ENCODE assay signal across 25 cellular contexts in genomic region chr12:5437657-5438056, GRCh38. TPM values are rescaled to one million over a fixed set of nuclear protein-coding genes. Genes with fewer than 3 reads are reported as not detected.
"Had no signal": no experiment of that assay in that cellular context is flagged by ENCODE, and none has a peak within 500 bp of the region (broad histone marks: within the 10 kb centered on the region; RNA-seq: fewer than 3 reads in every experiment).

No MANE protein-coding gene starts in this region.

- H3K4me3 ChIP-seq: body of pancreas, cardiac muscle cell, pancreas, sigmoid colon, thyroid gland had no signal

- H3K4me3 Mint-ChIP-seq: activated B cell treated with CpG ODN at 0.5 μM for 24 hours; activated CD4-positive, alpha-beta memory T cell treated with anti-CD3 and anti-CD28 coated beads, Interleukin-2, amount 10 ng/mL, durations not matched to agents 7 days and 5 days; activated CD4-positive, alpha-beta T cell treated with anti-CD3 and anti-CD28 coated beads, Interleukin-2, amount 10 ng/mL, durations not matched to agents 24 days and 14 days; activated naive CD4-positive, alpha-beta T cell treated with anti-CD3 and anti-CD28 coated beads for 36 hours; activated T-cell treated with anti-CD3 and anti-CD28 coated beads, Interleukin-2, amount 50 U/mL, for 72 hours; dendritic cell treated with granulocyte-macrophage colony-stimulating factor and Interleukin-4, amounts not matched to agents 40 ng/mL and 50 ng/mL, for 4 days; memory B cell; nephron progenitor cell; T-helper 17 cell had no signal

- H3K27ac Mint-ChIP-seq: activated B cell treated with CpG ODN at 0.5 μM for 24 hours; activated CD4-positive, alpha-beta memory T cell treated with anti-CD3 and anti-CD28 coated beads, Interleukin-2, amount 10 ng/mL, durations not matched to agents 7 days and 5 days; activated CD4-positive, alpha-beta T cell treated with anti-CD3 and anti-CD28 coated beads, Interleukin-2, amount 10 ng/mL, durations not matched to agents 24 days and 14 days; activated naive CD4-positive, alpha-beta T cell treated with anti-CD3 and anti-CD28 coated beads for 36 hours; activated T-cell treated with anti-CD3 and anti-CD28 coated beads, Interleukin-2, amount 50 U/mL, for 72 hours; dendritic cell treated with granulocyte-macrophage colony-stimulating factor and Interleukin-4, amounts not matched to agents 40 ng/mL and 50 ng/mL, for 4 days; memory B cell; nephron progenitor cell; T-helper 17 cell had no signal

- H3K9me3 ChIP-seq: body of pancreas, pancreas, sigmoid colon, thyroid gland had no signal

- ATAC-seq: activated T-cell treated with anti-CD3 and anti-CD28 coated beads, Interleukin-2, amount 50 U/mL, for 72 hours; body of pancreas; pancreas; T-helper 17 cell had no signal

- H3K27ac ChIP-seq: body of pancreas, cardiac muscle cell, pancreas, sigmoid colon, thyroid gland had no signal

- H3K4me1 ChIP-seq: pancreas had no signal

- DNase-seq: activated B cell treated with CpG ODN at 0.5 μM for 24 hours; activated CD4-positive, alpha-beta memory T cell treated with anti-CD3 and anti-CD28 coated beads, Interleukin-2, amount 10 ng/mL, durations not matched to agents 7 days and 5 days; activated CD4-positive, alpha-beta T cell treated with anti-CD3 and anti-CD28 coated beads, Interleukin-2, amount 10 ng/mL, durations not matched to agents 24 days and 14 days; activated effector memory CD4-positive, alpha-beta T cell treated with Interleukin-2 at 50 U/mL for 16 hours; activated naive CD4-positive, alpha-beta T cell treated with anti-CD3 and anti-CD28 coated beads for 36 hours; activated T-cell treated with anti-CD3 and anti-CD28 coated beads, Interleukin-2, amount 50 U/mL, for 72 hours; body of pancreas; effector CD4-positive, alpha-beta T cell; erythroblast; foreskin fibroblast; hypothalamus; nephron progenitor cell; pancreas; sigmoid colon; stimulated activated CD4-positive, alpha-beta T cell treated with anti-CD3 and anti-CD28 coated beads, Interleukin-4, amount 100 ng/mL, for 24 hours; stimulated activated naive CD4-positive, alpha-beta T cell treated with Interleukin-2 at 50 U/mL for 16 hours; SW 1271; T-helper 17 cell; thyroid gland had no signal

- H3K4me1 Mint-ChIP-seq: activated CD4-positive, alpha-beta memory T cell treated with anti-CD3 and anti-CD28 coated beads, Interleukin-2, amount 10 ng/mL, durations not matched to agents 7 days and 5 days; activated CD4-positive, alpha-beta T cell treated with anti-CD3 and anti-CD28 coated beads, Interleukin-2, amount 10 ng/mL, durations not matched to agents 24 days and 14 days; T-helper 17 cell had no signal

- H3K27me3 Mint-ChIP-seq: activated CD4-positive, alpha-beta memory T cell treated with anti-CD3 and anti-CD28 coated beads, Interleukin-2, amount 10 ng/mL, durations not matched to agents 7 days and 5 days had no signal

- H3K36me3 Mint-ChIP-seq: memory B cell had no signal

- H3K9me3 Mint-ChIP-seq: activated CD4-positive, alpha-beta memory T cell treated with anti-CD3 and anti-CD28 coated beads, Interleukin-2, amount 10 ng/mL, durations not matched to agents 7 days and 5 days; activated CD4-positive, alpha-beta T cell treated with anti-CD3 and anti-CD28 coated beads, Interleukin-2, amount 10 ng/mL, durations not matched to agents 24 days and 14 days; activated T-cell treated with anti-CD3 and anti-CD28 coated beads, Interleukin-2, amount 50 U/mL, for 72 hours; dendritic cell treated with granulocyte-macrophage colony-stimulating factor and Interleukin-4, amounts not matched to agents 40 ng/mL and 50 ng/mL, for 4 days; memory B cell had no signal

- H3K36me3 ChIP-seq: cardiac muscle cell, pancreas, sigmoid colon, thyroid gland had no signal

RNA-seq across cellular contexts. Expression of gene NTF3, which starts 5.7 kb away (rescaled TPM):
- total RNA-seq: activated B cell treated with CpG ODN at 0.5 μM for 24 hours; activated CD4-positive, alpha-beta memory T cell treated with anti-CD3 and anti-CD28 coated beads, Interleukin-2, amount 10 ng/mL, durations not matched to agents 7 days and 5 days; activated CD4-positive, alpha-beta T cell treated with anti-CD3 and anti-CD28 coated beads, Interleukin-2, amount 10 ng/mL, durations not matched to agents 24 days and 14 days; activated naive CD4-positive, alpha-beta T cell treated with anti-CD3 and anti-CD28 coated beads for 36 hours; activated T-cell treated with anti-CD3 and anti-CD28 coated beads, Interleukin-2, amount 50 U/mL, for 72 hours; body of pancreas; glomerular endothelial cell; mononuclear cell; pancreas; subcutaneous adipose tissue; T-helper 17 cell; thyroid gland had no signal
